ENCODE assay signal across 21 cellular contexts in genomic region chr1:2060082-2060481, GRCh38. TPM values are rescaled to one million over a fixed set of nuclear protein-coding genes. Genes with fewer than 3 reads are reported as not detected.
"Had no signal": no experiment of that assay in that cellular context is flagged by ENCODE, and none has a peak within 500 bp of the region (broad histone marks: within the 10 kb centered on the region; RNA-seq: fewer than 3 reads in every experiment).

No MANE protein-coding gene starts in this region.

- H3K4me3 ChIP-seq: esophagus muscularis mucosa, gastrocnemius medialis, heart right ventricle, sigmoid colon, skin epidermis, stomach, thoracic aorta, uterus had no signal

- DNase-seq: effector memory CD4-positive, alpha-beta T cell; gastrocnemius medialis; kidney glomerular epithelial cell; mesendoderm; naive B cell; sigmoid colon; stimulated activated CD4-positive, alpha-beta T cell treated with anti-CD3 and anti-CD28 coated beads, Interleukin-2, amount 100 ng/mL, for 24 hours; stimulated activated CD4-positive, alpha-beta T cell treated with anti-CD3 and anti-CD28 coated beads, Interleukin-4, amount 100 ng/mL, for 4 hours; stimulated activated naive CD4-positive, alpha-beta T cell; stomach; trophoblast cell; uterus had no signal

- H3K27me3 ChIP-seq: stomach, uterus had no signal

- H3K4me1 ChIP-seq: esophagus muscularis mucosa, gastrocnemius medialis, heart right ventricle, sigmoid colon, stomach, uterus had no signal

- H3K27ac ChIP-seq: epithelial cell of prostate, esophagus muscularis mucosa, gastrocnemius medialis, heart right ventricle, sigmoid colon, skin epidermis, stomach, thoracic aorta, uterus had no signal

- ATAC-seq: gastrocnemius medialis had no signal

- H3K9me3 ChIP-seq: gastrocnemius medialis, uterus had no signal

- H3K36me3 ChIP-seq: gastrocnemius medialis, sigmoid colon, thoracic aorta, uterus had no signal

RNA-seq across cellular contexts. Expression of gene GABRD, which starts 40.9 kb away (rescaled TPM):
- total RNA-seq: esophagus muscularis mucosa, fibroblast of villous mesenchyme, osteocyte, pulmonary artery endothelial cell, sigmoid colon, thoracic aorta had no signal

RNA-seq across cellular contexts. Expression of gene CFAP74, which starts 56.5 kb away (rescaled TPM):
- total RNA-seq: esophagus muscularis mucosa, fibroblast of villous mesenchyme, gastrocnemius medialis, heart right ventricle, lung microvascular endothelial cell, osteocyte, pulmonary artery endothelial cell, thoracic aorta had no signal
- polyA plus RNA-seq: stomach had no signal
